ENCODE assay signal across 11 cellular contexts in the genomic region with DNA sequence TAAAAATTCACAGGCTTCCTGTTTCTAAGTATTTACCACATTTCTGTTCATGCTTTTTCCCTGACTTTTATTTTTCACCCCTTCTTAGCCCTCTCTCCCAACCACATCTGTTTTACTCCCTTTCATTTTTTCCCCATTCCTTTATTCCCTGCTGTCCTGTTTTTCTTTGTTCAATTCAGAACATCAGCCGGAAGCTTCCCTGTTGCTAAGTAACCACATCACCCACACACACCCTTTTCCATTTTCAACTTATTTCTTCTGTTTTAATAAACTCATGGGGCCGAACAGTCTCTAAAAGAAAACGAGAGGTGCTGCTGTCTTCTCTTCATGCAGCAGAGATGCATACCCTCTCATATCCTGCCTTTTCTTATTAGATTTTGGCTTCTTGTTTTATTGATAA. TPM values are rescaled to one million over a fixed set of nuclear protein-coding genes. Genes with fewer than 3 reads are reported as not detected.
DNase-seq lines count a peak whose midpoint lies in the region; ATAC-seq, FAIRE-seq and TF ChIP-seq lines count a peak whose summit lies in the region.
"Had no signal": no experiment of that assay in that cellular context is flagged by ENCODE, and none has a peak within 500 bp of the region (broad histone marks: within the 10 kb centered on the region; RNA-seq: fewer than 3 reads in every experiment).

No MANE protein-coding gene starts in this region.

- H3K27ac ChIP-seq in CD8-positive, alpha-beta memory T cell (ENCODE audit: low read depth, low read length) = no peak overlapping the region
- H3K27ac ChIP-seq in K562 (ENCODE audit: extremely low read depth, low read depth, low read length) = no peak overlapping the region

- no peak overlapping the region for H2AFZ ChIP-seq in K562 (ENCODE audit: low read depth, low read length)

- TF ChIP-seq CTCF in K562 (IDR thresholded peaks at IDR 0.05 in 2 of 3, conservative IDR thresholded peaks at IDR 0.05 in 1 of 3; ENCODE audit: insufficient read depth in 2 of 3, low read depth in 1 of 3, low read length in 3 of 3) (no peak), neural crest cell (conservative IDR thresholded peaks at IDR 0.05) (no peak)

- POLR2A ChIA-PET in CD8-positive, alpha-beta memory T cell (lab: Charles Lee) = no interaction called here
- POLR2A ChIA-PET in K562 (lab: Yijun Ruan, JAX) = interaction anchor here (1.0 kb wide), 1 partner anchor 27 kb away, joined by 6 read pairs; no protein-coding TSS in a partner anchor

- no peaks in the 10 kb centered on the region for H3K9me3 Mint-ChIP-seq in CD8-positive, alpha-beta memory T cell
- H3K9me3 Mint-ChIP-seq in IgD-negative memory B cell (no peaks in the 10 kb centered on the region), neural crest cell (no peaks in the 10 kb centered on the region)

- no peak overlapping the region for H3K9ac ChIP-seq in K562 (ENCODE audit: insufficient read depth in 1 of 2, low read depth in 2 of 2, low read length in 2 of 2)

- no peak for FAIRE-seq in K562 (lab: Jason Lieb, UNC)
- FAIRE-seq: H54, small intestine had no signal

- peaks cover 69% of the 10 kb centered on the region for H3K79me2 ChIP-seq in K562 (ENCODE audit: control insufficient read depth, insufficient read depth, low read length)

- in situ Hi-C loops in K562 (cut with MboI) = no loop called here

- no peaks in the 10 kb centered on the region for H3K27me3 Mint-ChIP-seq in CD8-positive, alpha-beta memory T cell
- H3K27me3 Mint-ChIP-seq in IgD-negative memory B cell = no peaks in the 10 kb centered on the region
- H3K27me3 Mint-ChIP-seq in neural crest cell (ENCODE audit: low read depth) = no peaks in the 10 kb centered on the region

- H3K9me1 ChIP-seq in K562 (ENCODE audit: control insufficient read depth, insufficient read depth, low read length) = no peaks in the 10 kb centered on the region

- no peaks in the 10 kb centered on the region for H3K27me3 ChIP-seq in CD8-positive, alpha-beta memory T cell (ENCODE audit: insufficient read depth, low read length, poor library complexity, severe bottlenecking)
- H3K27me3 ChIP-seq in K562 (ENCODE audit: control insufficient read depth in 2 of 2, insufficient read depth in 2 of 2, low read length in 2 of 2) (no peaks in the 10 kb centered on the region), H7 (ENCODE audit: control insufficient read depth, insufficient read depth, low read length) (no peaks in the 10 kb centered on the region)

- peaks cover 61 to 87% (median 85%) of the 10 kb centered on the region in 3 donors for H3K4me1 Mint-ChIP-seq in CD8-positive, alpha-beta memory T cell
- H3K4me1 Mint-ChIP-seq in IgD-negative memory B cell (peaks cover 41 to 55% (median 50%) of the 10 kb centered on the region in 3 donors), neural crest cell (peaks cover 63% of the 10 kb centered on the region)

- H3K4me3 ChIP-seq in CD8-positive, alpha-beta memory T cell (ENCODE audit: low read length) = no peak overlapping the region
- H3K4me3 ChIP-seq in K562 = no peak overlapping the region
- H3K4me3 ChIP-seq in H7 (ENCODE audit: insufficient read depth, low read depth, low read length) = no peak overlapping the region

- no peak for TF ChIP-seq EP300 in K562 (IDR thresholded peaks at IDR 0.05; ENCODE audit: low read length)

- no peak for DNase-seq in CD8-positive, alpha-beta memory T cell
- DNase-seq in K562 (ENCODE audit: extremely low read depth in 1 of 4, low spot score in 3 of 4) = no peak
- DNase-seq in neural crest cell (ENCODE audit: low read depth, low spot score) = no peak
- DNase-seq in stimulated activated CD4-positive, alpha-beta T cell treated with anti-CD3 and anti-CD28 coated beads, Interleukin-4, amount 100 ng/mL, for 24 hours = no peak
- no peak for DNase-seq in H7
- no peak for DNase-seq in NOMO-1 treated with dmso at 0.1 percent for 144 hours (lab: John Stamatoyannopoulos, UW; ENCODE audit: unreplicated experiment)
- DNase-seq: small intestine, SW 1271 had no signal

- TF ChIP-seq RAD21 in K562 (CRISPR knock-in tag; conservative IDR thresholded peaks at IDR 0.05 in 1 of 2, IDR thresholded peaks at IDR 0.05 in 1 of 2) = no peak

- 78% methylated on average over 3 of the region's 3 CpGs for WGBS in K562 (ENCODE audit: insufficient coverage, low coverage, missing lambda C conversion rate)

- intact Hi-C loops in K562 (cut with micrococcal nuclease) = no loop called here

- peak overlapping the region; percentile 8 to 99 (median 60) for H3K4me3 Mint-ChIP-seq in CD8-positive, alpha-beta memory T cell
- H3K4me3 Mint-ChIP-seq in IgD-negative memory B cell (peak overlapping the region; percentile 34 to 96 (median 70)), neural crest cell (peak overlapping the region; percentile 16)

- H3K36me3 Mint-ChIP-seq in CD8-positive, alpha-beta memory T cell = peaks cover 17 to 39% (median 17%) of the 10 kb centered on the region in 3 donors
- H3K36me3 Mint-ChIP-seq in IgD-negative memory B cell (peaks cover 11% of the 10 kb centered on the region), neural crest cell (ENCODE audit: low read depth) (no peaks in the 10 kb centered on the region)

- H3K27ac Mint-ChIP-seq in CD8-positive, alpha-beta memory T cell = peak overlapping the region; percentile 50 to 97 (median 86)
- peak overlapping the region; percentile 57 to 83 (median 81) for H3K27ac Mint-ChIP-seq in IgD-negative memory B cell
- H3K27ac Mint-ChIP-seq in neural crest cell (ENCODE audit: unreplicated experiment) = peak overlapping the region; percentile 97

- no peak overlapping the region for H3K4me2 ChIP-seq in K562 (ENCODE audit: insufficient read depth, low read length)

- H3K9me3 ChIP-seq in CD8-positive, alpha-beta memory T cell (ENCODE audit: low read length) = no peaks in the 10 kb centered on the region
- no peaks in the 10 kb centered on the region for H3K9me3 ChIP-seq in K562 (replicated peaks; ENCODE audit: control insufficient read depth, insufficient read depth, low read depth, low read length)

- H3K36me3 ChIP-seq in CD8-positive, alpha-beta memory T cell (ENCODE audit: insufficient read depth, low read length) = no peaks in the 10 kb centered on the region
- H3K36me3 ChIP-seq in K562 (ENCODE audit: control insufficient read depth, insufficient read depth, low read length) (peaks cover 10% of the 10 kb centered on the region; the same call in 2 of the 3 replicates), H7 (replicated peaks; ENCODE audit: control insufficient read depth, insufficient read depth, low read length) (no peaks in the 10 kb centered on the region)

- no TSS peak for BruUV-seq in K562 (replicated peaks; lab: Mats Ljungman, UMichigan)

- no peak for ATAC-seq in K562
- ATAC-seq in GM19035 (IDR thresholded peaks at IDR 0.05; ENCODE audit: unreplicated experiment) = no peak

- CTCF ChIA-PET in CD8-positive, alpha-beta memory T cell (lab: Charles Lee) = interaction anchor here (1.0 to 1.7 kb wide), 3 partner anchors 21 to 54 kb away, joined by 3 to 5 read pairs (median 3); a partner anchor contains a TSS
- CTCF ChIA-PET in K562 (lab: Yijun Ruan, JAX; ENCODE audit: low intra/inter-chr PET ratio) = no interaction called here

- H3K4me1 ChIP-seq in CD8-positive, alpha-beta memory T cell (ENCODE audit: insufficient read depth, low read length) = peaks cover 51% of the 10 kb centered on the region
- H3K4me1 ChIP-seq in K562 (replicated peaks in 1 of 2; ENCODE audit: control insufficient read depth in 2 of 2, insufficient read depth in 2 of 2, low read length in 2 of 2) = peaks cover 8 to 18% of the 10 kb centered on the region in 2 experiments; a peak in 4 of 5 replicates

- no peak for TF ChIP-seq POLR2A in K562 (conservative IDR thresholded peaks at IDR 0.05)

- no peaks in the 10 kb centered on the region for H4K20me1 ChIP-seq in K562 (replicated peaks; ENCODE audit: control insufficient read depth, insufficient read depth, low read length)

TF ChIP-seq in K562, 482 proteins besides CTCF, POLR2A, EP300 and RAD21 (continues in another document):
- TF ChIP-seq, protein P1, sequence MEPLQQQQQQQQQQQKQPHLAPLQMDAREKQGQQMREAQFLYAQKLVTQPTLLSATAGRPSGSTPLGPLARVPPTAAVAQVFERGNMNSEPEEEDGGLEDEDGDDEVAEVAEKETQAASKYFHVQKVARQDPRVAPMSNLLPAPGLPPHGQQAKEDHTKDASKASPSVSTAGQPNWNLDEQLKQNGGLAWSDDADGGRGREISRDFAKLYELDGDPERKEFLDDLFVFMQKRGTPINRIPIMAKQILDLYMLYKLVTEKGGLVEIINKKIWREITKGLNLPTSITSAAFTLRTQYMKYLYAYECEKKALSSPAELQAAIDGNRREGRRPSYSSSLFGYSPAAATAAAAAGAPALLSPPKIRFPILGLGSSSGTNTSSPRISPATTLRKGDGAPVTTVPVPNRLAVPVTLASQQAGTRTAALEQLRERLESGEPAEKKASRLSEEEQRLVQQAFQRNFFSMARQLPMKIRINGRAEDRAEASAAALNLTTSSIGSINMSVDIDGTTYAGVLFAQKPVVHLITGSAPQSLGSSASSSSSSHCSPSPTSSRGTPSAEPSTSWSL (CRISPR knock-in tag; IDR thresholded peaks at IDR 0.05; ENCODE audit: borderline replicate concordance) = no peak

RNA-seq across cellular contexts. Expression of a gene that starts 53.5 kb away (rescaled TPM):
- 10 to 100 TPM; 28.4 to 29.1 TPM for total RNA-seq in CD8-positive, alpha-beta memory T cell
- 32.1 TPM for polyA plus RNA-seq in CD8-positive, alpha-beta memory T cell
- polyA plus RNA-seq in IgD-negative memory B cell (15.2 TPM), K562 (2011; rRNA removed) (8.2 and 13.2 TPM in 2 replicates), K562 (2014; fragmentation: Illumina TruSeq; extraction: Trizol) (6.3 and 7.1 TPM in 2 replicates), K562 (2014; fragmentation: Nextera tagmentation; extraction: Ambion mirVana) (1 to 10 TPM; 4.5 to 7.0 TPM), K562 (2014; rRNA removed) (4.4 and 5.8 TPM in 2 replicates)
- 36.3 and 89.5 TPM in 2 replicates for total RNA-seq in K562 (2011; cell fraction: chromatin; rRNA removed; ENCODE audit: low replicate concordance)
- total RNA-seq in K562 (2011; cell fraction: nucleolus; rRNA removed) = 14.0 and 19.1 TPM in 2 replicates
- total RNA-seq in K562 (2011; cell fraction: nucleoplasm; rRNA removed) = 31.7 and 73.3 TPM in 2 replicates
- total RNA-seq in K562 (2014; rRNA removed) (8.3 and 9.3 TPM in 2 replicates), K562 (2014; rRNA removed; fragmentation: Illumina TruSeq; extraction: Trizol) (15.8 and 19.5 TPM in 2 replicates), K562 (2015; rRNA removed; fragmentation: Illumina TruSeq; extraction: Trizol) (11.3 and 11.7 TPM in 2 replicates), K562 (2021) (12.8 and 14.7 TPM in 2 replicates), neural crest cell (16.8 and 18.1 TPM in 2 replicates)
- 2.5 and 2.8 TPM in 2 replicates for polyA plus RNA-seq in K562 (2011; cell fraction: cytosol; rRNA removed)
- polyA plus RNA-seq in K562 (2011; cell fraction: nucleus; rRNA removed) = 20.7 and 21.3 TPM in 2 replicates
- 4.3 and 5.4 TPM in 2 replicates for polyA plus RNA-seq in K562 (2012)
- polyA minus RNA-seq in K562 (2011; rRNA and poly(A)+ RNA removed) = 51.7 and 57.9 TPM in 2 replicates
- polyA minus RNA-seq in K562 (2011; cell fraction: cytosol; rRNA and poly(A)+ RNA removed) = 7.0 and 8.7 TPM in 2 replicates
- polyA minus RNA-seq in K562 (2011; cell fraction: nucleus; rRNA and poly(A)+ RNA removed) = 28.1 and 37.8 TPM in 2 replicates
- 3.7 and 4.4 TPM in 2 replicates for total RNA-seq in H7 (2014; rRNA removed; shearing (Covaris generic))

Comparison
In these comparisons a context has a peak if more than half of its experiments do, and no peak if none do; other contexts are left out.
1. H3K4me3 Mint-ChIP-seq: peak in every context shown above with its lines; median percentile 70 in IgD-negative memory B cell; 60 in CD8-positive, alpha-beta memory T cell; 16 in neural crest cell.